In genomic region chr7:100126239-100126930, GRCh38 we compare ENCODE assay signal across 8 cellular contexts. TPM values are rescaled to one million over a fixed set of nuclear protein-coding genes. Genes with fewer than 3 reads are reported as not detected.
DNase-seq lines count a peak whose midpoint lies in the region; ATAC-seq and TF ChIP-seq lines count a peak whose summit lies in the region.

No MANE protein-coding gene starts in this region.

- no peaks in the 10 kb centered on the region for H3K9me3 Mint-ChIP-seq in activated naive CD4-positive, alpha-beta T cell treated with anti-CD3 and anti-CD28 coated beads, Interleukin-2, amount 10 ng/mL, durations not matched to agents 7 days and 5 days
- H3K9me3 Mint-ChIP-seq in naive thymus-derived CD4-positive, alpha-beta T cell: peaks cover 0 to 4% (median 0%) of the 10 kb centered on the region in 11 donors

- no peaks in the 10 kb centered on the region for H3K27me3 Mint-ChIP-seq in activated naive CD4-positive, alpha-beta T cell treated with anti-CD3 and anti-CD28 coated beads, Interleukin-2, amount 10 ng/mL, durations not matched to agents 7 days and 5 days
- H3K27me3 Mint-ChIP-seq in naive thymus-derived CD4-positive, alpha-beta T cell: no peaks in the 10 kb centered on the region

- H3K4me3 ChIP-seq in dorsolateral prefrontal cortex: peak overlapping the region; percentile 64 to 98 (median 93)
- peak overlapping the region; percentile 99 for H3K4me3 ChIP-seq in naive thymus-derived CD4-positive, alpha-beta T cell (ENCODE audit: low read length)

- H3K27ac Mint-ChIP-seq in activated naive CD4-positive, alpha-beta T cell treated with anti-CD3 and anti-CD28 coated beads, Interleukin-2, amount 10 ng/mL, durations not matched to agents 7 days and 5 days: peak overlapping the region; percentile 100
- H3K27ac Mint-ChIP-seq in naive thymus-derived CD4-positive, alpha-beta T cell: peak overlapping the region; percentile 98 to 100 (median 99)

- no peaks in the 10 kb centered on the region for H3K9me3 ChIP-seq in KOPT-K1 (ENCODE audit: insufficient read depth, low read length, poor library complexity, severe bottlenecking)
- no peaks in the 10 kb centered on the region for H3K9me3 ChIP-seq in naive thymus-derived CD4-positive, alpha-beta T cell (ENCODE audit: control insufficient read depth in 2 of 3, low read length in 3 of 3)

- H3K27me3 ChIP-seq in dorsolateral prefrontal cortex: no peaks in the 10 kb centered on the region
- H3K27me3 ChIP-seq in naive thymus-derived CD4-positive, alpha-beta T cell (ENCODE audit: control insufficient read depth in 2 of 2, insufficient read depth in 2 of 2, low read length in 2 of 2): no peaks in the 10 kb centered on the region

- peak in 5 of 56 donors; percentile 3 to 16 (median 7) for TF ChIP-seq CTCF in dorsolateral prefrontal cortex (IDR thresholded peaks at IDR 0.05 in 54 of 56, conservative IDR thresholded peaks at IDR 0.05 in 2 of 56; ENCODE audit: low read depth in 1 of 56, partially characterized antibody in 56 of 56)

- peaks cover 19% of the 10 kb centered on the region for H3K36me3 Mint-ChIP-seq in activated naive CD4-positive, alpha-beta T cell treated with anti-CD3 and anti-CD28 coated beads, Interleukin-2, amount 10 ng/mL, durations not matched to agents 7 days and 5 days
- peaks cover 0 to 12% (median 0%) of the 10 kb centered on the region in 5 donors for H3K36me3 Mint-ChIP-seq in naive thymus-derived CD4-positive, alpha-beta T cell

- H3K27ac ChIP-seq in KOPT-K1 (ENCODE audit: low read depth, low read length, poor library complexity, severe bottlenecking) (peak overlapping the region; percentile 94), dorsolateral prefrontal cortex (peak overlapping the region; percentile 55 to 99 (median 95))
- H3K27ac ChIP-seq in naive thymus-derived CD4-positive, alpha-beta T cell (ENCODE audit: low read depth, low read length): peak overlapping the region; percentile 98

- H3K4me1 ChIP-seq in naive thymus-derived CD4-positive, alpha-beta T cell (ENCODE audit: control insufficient read depth in 2 of 2, insufficient read depth in 2 of 2, low read length in 2 of 2): peaks cover 20 to 25% of the 10 kb centered on the region in 2 donors

- H3K36me3 ChIP-seq in KOPT-K1 (ENCODE audit: insufficient read depth, low read length): peaks cover 11% of the 10 kb centered on the region; the same call in 1 of the 2 replicates
- H3K36me3 ChIP-seq in naive thymus-derived CD4-positive, alpha-beta T cell (ENCODE audit: control insufficient read depth in 2 of 3, insufficient read depth in 3 of 3, low read length in 3 of 3): peaks cover 0 to 35% (median 0%) of the 10 kb centered on the region in 3 experiments

- DNase-seq in activated naive CD4-positive, alpha-beta T cell treated with anti-CD3 and anti-CD28 coated beads, Interleukin-2, amount 10 ng/mL, durations not matched to agents 7 days and 5 days: no peak
- no peak for DNase-seq in activated naive CD4-positive, alpha-beta T cell treated with anti-CD3 and anti-CD28 coated beads, Interleukin-2, amount 50 U/mL, for 16 hours
- DNase-seq in dorsolateral prefrontal cortex (peak in 2 of 10 donors; percentile 15 to 51), dermis blood vessel endothelial cell (no peak), NCI-H2227 (lab: John Stamatoyannopoulos, UW; ENCODE audit: unreplicated experiment) (no peak)
- DNase-seq in naive thymus-derived CD4-positive, alpha-beta T cell: no peak

- CTCF ChIA-PET in activated naive CD4-positive, alpha-beta T cell treated with anti-CD3 and anti-CD28 coated beads, Interleukin-2, amount 10 ng/mL, durations not matched to agents 7 days and 5 days (lab: Charles Lee): interaction anchor here (0.9 kb wide), 1 partner anchor 132 kb away, joined by 3 read pairs; no protein-coding TSS in a partner anchor
- CTCF ChIA-PET in naive thymus-derived CD4-positive, alpha-beta T cell (lab: Charles Lee): interaction anchor here (0.6 to 0.7 kb wide), 3 partner anchors 25 to 149 kb away, joined by 3 read pairs; no protein-coding TSS in a partner anchor

- H3K4me3 Mint-ChIP-seq in activated naive CD4-positive, alpha-beta T cell treated with anti-CD3 and anti-CD28 coated beads, Interleukin-2, amount 10 ng/mL, durations not matched to agents 7 days and 5 days: peak overlapping the region; percentile 99
- H3K4me3 Mint-ChIP-seq in naive thymus-derived CD4-positive, alpha-beta T cell: peak overlapping the region; percentile 95 to 100 (median 98)

- no peak for ATAC-seq in naive thymus-derived CD4-positive, alpha-beta T cell
- ATAC-seq in GM21360 (IDR thresholded peaks at IDR 0.05; ENCODE audit: unreplicated experiment): no peak

- POLR2A ChIA-PET in naive thymus-derived CD4-positive, alpha-beta T cell (lab: Charles Lee): interaction anchor here (0.6 to 7.6 kb wide), 20 partner anchors 9 to 356 kb away, joined by 3 to 107 read pairs (median 4); partner anchors contain the start of genes AP4M1, COPS6, GAL3ST4 and GPC2

- intact Hi-C loops in dorsolateral prefrontal cortex (cut with DNase I): loop anchor here (2.0 to 10.0 kb wide), 3 partner anchors 22 to 212 kb away; partner anchors contain the start of genes AP4M1 (in 2 of the 2), MCM7 (in 2 of the 2), LAMTOR4 (in 1 of the 2) and TRIM4 (in 1 of the 2)
- intact Hi-C loops in naive thymus-derived CD4-positive, alpha-beta T cell (cut with micrococcal nuclease): loop anchor here (1.0 to 2.0 kb wide), 6 partner anchors 22 to 302 kb away; partner anchors contain the start of genes COPS6 (in 1 of the 2), LAMTOR4 (in 1 of the 2), MEPCE (in 1 of the 2) and ZCWPW1 (in 1 of the 2)

- peaks cover 59% of the 10 kb centered on the region for H3K4me1 Mint-ChIP-seq in activated naive CD4-positive, alpha-beta T cell treated with anti-CD3 and anti-CD28 coated beads, Interleukin-2, amount 10 ng/mL, durations not matched to agents 7 days and 5 days
- H3K4me1 Mint-ChIP-seq in naive thymus-derived CD4-positive, alpha-beta T cell: peaks cover 8 to 43% (median 26%) of the 10 kb centered on the region in 7 donors

RNA-seq across cellular contexts. Expression of gene MBLAC1, which starts 0.4 kb away (rescaled TPM):
- 10 to 100 TPM in 78 of 120 experiments, 1 to 10 TPM in 42; 5.6 to 16.5 (median 11.0) TPM for total RNA-seq in dorsolateral prefrontal cortex
- 1 to 10 TPM; 4.5 to 6.3 (median 5.8) TPM for total RNA-seq in naive thymus-derived CD4-positive, alpha-beta T cell
- 1 to 10 TPM; 1.5 to 2.3 TPM for polyA plus RNA-seq in naive thymus-derived CD4-positive, alpha-beta T cell
- total RNA-seq in dermis blood vessel endothelial cell: 2.4 and 3.7 TPM in 2 replicates

RNA-seq across cellular contexts. Expression of gene CNPY4, which starts 7.0 kb away (rescaled TPM):
- total RNA-seq in dorsolateral prefrontal cortex: 10 to 100 TPM in 119 of 120 experiments, 1 to 10 TPM in 1; 9.7 to 27.8 (median 16.8) TPM
- total RNA-seq in naive thymus-derived CD4-positive, alpha-beta T cell: 10 to 100 TPM; 22.1 to 68.2 (median 40.3) TPM
- 10 to 100 TPM; 21.5 to 22.3 TPM for polyA plus RNA-seq in naive thymus-derived CD4-positive, alpha-beta T cell
- 31.2 and 39.5 TPM in 2 replicates for total RNA-seq in dermis blood vessel endothelial cell

RNA-seq across cellular contexts. Expression of gene TAF6, which starts 7.2 kb away (rescaled TPM):
- total RNA-seq in dorsolateral prefrontal cortex (10 to 100 TPM; 46.6 to 98.0 (median 72.6) TPM), dermis blood vessel endothelial cell (37.1 and 78.6 TPM in 2 replicates)
- 10 to 100 TPM; 39.5 to 68.1 (median 55.0) TPM for total RNA-seq in naive thymus-derived CD4-positive, alpha-beta T cell
- 10 to 100 TPM; 30.8 to 45.0 TPM for polyA plus RNA-seq in naive thymus-derived CD4-positive, alpha-beta T cell

RNA-seq across cellular contexts. Expression of gene LAMTOR4, which starts 22.3 kb away (rescaled TPM):
- total RNA-seq in dorsolateral prefrontal cortex: 100 to 1,000 TPM in 106 of 120 experiments, 10 to 100 TPM in 14; 88.6 to 150 (median 113) TPM
- 100 to 1,000 TPM; 132 to 200 (median 173) TPM for total RNA-seq in naive thymus-derived CD4-positive, alpha-beta T cell
- polyA plus RNA-seq in naive thymus-derived CD4-positive, alpha-beta T cell: 100 to 1,000 TPM; 550 to 555 TPM
- 55.1 and 133 TPM in 2 replicates for total RNA-seq in dermis blood vessel endothelial cell

RNA-seq across cellular contexts. Expression of gene AP4M1, which starts 24.9 kb away (rescaled TPM):
- 10 to 100 TPM; 11.3 to 28.4 (median 19.5) TPM for total RNA-seq in dorsolateral prefrontal cortex
- total RNA-seq in naive thymus-derived CD4-positive, alpha-beta T cell: 10 to 100 TPM in 3 of 5 experiments, 1 to 10 TPM in 2; 7.5 to 13.8 (median 11.0) TPM
- 1 to 10 TPM; 2.6 to 5.1 TPM for polyA plus RNA-seq in naive thymus-derived CD4-positive, alpha-beta T cell
- 16.8 and 24.3 TPM in 2 replicates for total RNA-seq in dermis blood vessel endothelial cell
